ENCODE assay signal across 25 cellular contexts in genomic region chrX:29560065-29560464, GRCh38.
"Had no signal": no experiment of that assay in that cellular context is flagged by ENCODE, and none has a peak within 500 bp of the region (broad histone marks: within the 10 kb centered on the region; RNA-seq: fewer than 3 reads in every experiment).

No MANE protein-coding gene starts in this region.

- H3K9me3 ChIP-seq: lower lobe of right lung, vagina had no signal

- H3K4me1 ChIP-seq: left lung, lower lobe of right lung, parathyroid adenoma, psoas muscle, right atrium auricular region, right lobe of liver, tibial nerve, vagina had no signal

- H3K27ac ChIP-seq: left lung, lower lobe of right lung, parathyroid adenoma, psoas muscle, right atrium auricular region, right lobe of liver, tibial nerve, vagina had no signal

- H3K79me2 ChIP-seq: parathyroid adenoma had no signal

- H2AFZ ChIP-seq: parathyroid adenoma had no signal

- DNase-seq: hypothalamus; immature natural killer cell; kidney; left colon; left lung; lower lobe of right lung; mammary epithelial cell; mesenchymal stem cell; naive thymus-derived CD8-positive, alpha-beta T cell; nucleus accumbens; psoas muscle; right lobe of liver; stimulated activated CD4-positive, alpha-beta T cell treated with anti-CD3 and anti-CD28 coated beads, Interleukin-1b, Interleukin-23, amount 100 ng/mL, for 48 hours; stimulated activated CD4-positive, alpha-beta T cell treated with anti-CD3 and anti-CD28 coated beads, Interleukin-2, amount 100 ng/mL, for 48 hours; stimulated activated CD4-positive, alpha-beta T cell treated with anti-CD3 and anti-CD28 coated beads, Interleukin-4, amount 100 ng/mL, for 4 hours; stimulated activated CD8-positive, alpha-beta memory T cell treated with anti-CD3 and anti-CD28 coated beads, Interleukin-4, amount 100 ng/mL, for 48 hours; stimulated activated naive CD4-positive, alpha-beta T cell treated with Interleukin-2 at 50 U/mL for 16 hours; stimulated activated naive CD8-positive, alpha-beta T cell treated with anti-CD3 and anti-CD28 coated beads, Interleukin-15, amount 100 ng/mL, for 72 hours; substantia nigra had no signal

- H3K27me3 ChIP-seq: left lung, right atrium auricular region, right lobe of liver, tibial nerve, vagina had no signal

- H3K9ac ChIP-seq: parathyroid adenoma had no signal

- ATAC-seq: left colon; left lung; lower lobe of right lung; naive thymus-derived CD8-positive, alpha-beta T cell; psoas muscle; right lobe of liver; stimulated activated memory B cell treated with anti-CD40 and anti-IgM and Interleukin-4, amounts not matched to agents 10 μg/mL and 1 μg/mL and 100 μg/mL, for 72 hours; stimulated activated naive CD8-positive, alpha-beta T cell treated with anti-CD3 and anti-CD28 coated beads, Interleukin-15, amount 100 ng/mL, for 72 hours had no signal

- H3K36me3 ChIP-seq: left lung, lower lobe of right lung, right atrium auricular region, right lobe of liver, tibial nerve, vagina had no signal

- H3K4me3 ChIP-seq: left lung, lower lobe of right lung, psoas muscle, right atrium auricular region, right lobe of liver, smooth muscle cell, tibial nerve, vagina had no signal

- H3K4me2 ChIP-seq: smooth muscle cell had no signal
